Comparison of ENCODE assay signal across 21 cellular contexts in the genomic region with DNA sequence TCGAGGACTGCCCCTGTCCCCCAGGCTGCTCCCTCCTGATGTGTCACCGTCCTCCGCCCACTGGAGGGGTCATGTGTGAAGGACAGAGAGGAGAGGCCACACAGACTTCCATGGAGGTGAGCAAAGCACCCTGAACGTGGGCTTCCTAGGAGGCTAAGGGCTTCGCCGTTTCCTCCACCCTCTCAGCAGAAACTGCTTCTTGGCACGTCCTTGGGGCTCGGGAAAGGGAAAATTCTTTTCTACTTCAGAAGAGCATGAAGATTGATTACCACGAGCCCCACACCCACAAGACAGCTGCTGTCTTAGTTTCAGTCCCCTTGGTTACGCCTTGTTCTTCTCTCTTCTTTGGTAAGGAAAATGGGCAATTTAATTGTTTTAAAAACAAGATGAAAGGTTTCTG.
"Had no signal": no experiment of that assay in that cellular context is flagged by ENCODE, and none has a peak within 500 bp of the region (broad histone marks: within the 10 kb centered on the region; RNA-seq: fewer than 3 reads in every experiment).

No MANE protein-coding gene starts in this region.

- DNase-seq: activated CD4-positive, alpha-beta T cell treated with anti-CD3 and anti-CD28 coated beads, Interleukin-2, amount 50 U/mL, for 1 hour; activated CD4-positive, CD25-positive, alpha-beta regulatory T cell treated with anti-CD3 and anti-CD28 coated beads, Interleukin-2, amount 50 U/mL, for 72 hours; activated CD8-positive, alpha-beta memory T cell treated with anti-CD3 and anti-CD28 coated beads, Interleukin-2, amount 50 U/mL, for 48 hours; activated gamma-delta T cell; adrenal gland; head of caudate nucleus; immature natural killer cell; kidney glomerular epithelial cell; left ventricle myocardium superior; naive thymus-derived CD8-positive, alpha-beta T cell; nucleus accumbens; stimulated activated CD4-positive, alpha-beta T cell treated with anti-CD3 and anti-CD28 coated beads, Interleukin-12 subunit alpha, Interleukin-12 subunit beta, amount 100 ng/mL, for 4 hours; stimulated activated CD4-positive, alpha-beta T cell treated with anti-CD3 and anti-CD28 coated beads, Interleukin-1b, Interleukin-23, amount 100 ng/mL, for 48 hours; stimulated activated CD8-positive, alpha-beta memory T cell treated with anti-CD3 and anti-CD28 coated beads, Interleukin-4, amount 100 ng/mL, for 48 hours; stimulated activated naive CD4-positive, alpha-beta T cell treated with Interleukin-2 at 50 U/mL for 16 hours; T-helper 2 cell had no signal

- H3K9me3 ChIP-seq: adrenal gland, tibial nerve had no signal

- H3K9me3 Mint-ChIP-seq: activated naive CD4-positive, alpha-beta T cell treated with anti-CD3 and anti-CD28 coated beads, Interleukin-2, amount 50 U/mL, for 24 hours; immature natural killer cell; naive thymus-derived CD8-positive, alpha-beta T cell had no signal

- H3K27ac Mint-ChIP-seq: activated naive CD4-positive, alpha-beta T cell treated with anti-CD3 and anti-CD28 coated beads, Interleukin-2, amount 50 U/mL, for 24 hours; immature natural killer cell; naive thymus-derived CD8-positive, alpha-beta T cell had no signal

- H3K4me1 ChIP-seq: adrenal gland had no signal

- ATAC-seq: left ventricle myocardium superior; naive thymus-derived CD8-positive, alpha-beta T cell had no signal

- H3K27me3 Mint-ChIP-seq: activated naive CD4-positive, alpha-beta T cell treated with anti-CD3 and anti-CD28 coated beads, Interleukin-2, amount 50 U/mL, for 24 hours; naive thymus-derived CD8-positive, alpha-beta T cell had no signal

- H3K27ac ChIP-seq: adrenal gland, cardiac muscle cell, epithelial cell of prostate, VCaP had no signal

- H3K36me3 ChIP-seq: adrenal gland, cardiac muscle cell, tibial nerve had no signal

- H3K4me3 ChIP-seq: adrenal gland, cardiac muscle cell, tibial nerve had no signal

- H3K4me3 Mint-ChIP-seq: activated naive CD4-positive, alpha-beta T cell treated with anti-CD3 and anti-CD28 coated beads, Interleukin-2, amount 50 U/mL, for 24 hours; naive thymus-derived CD8-positive, alpha-beta T cell had no signal

- H3K27me3 ChIP-seq: adrenal gland, cardiac muscle cell, tibial nerve had no signal
